In genomic region chr11:69437001-69437875, GRCh38 we compare ENCODE assay signal across 2 cellular contexts.
A peak's percentile ranks its signal among the peaks of the same experiment; 100 is the strongest.
TF ChIP-seq lines count a peak whose summit lies in the region.

No MANE protein-coding gene starts in this region.

TF ChIP-seq in A549, 52 proteins besides CTCF, POLR2A, EP300 and RAD21 (continued from another document):
- peak; percentile 54; the same call in 1 of the 2 replicates for TF ChIP-seq GATA3 (IDR thresholded peaks at IDR 0.05; ENCODE audit: borderline replicate concordance)
- TF ChIP-seq MAX (IDR thresholded peaks at IDR 0.05) = peak; percentile 74; the same call in 1 of the 2 replicates
- TF ChIP-seq JUN (IDR thresholded peaks at IDR 0.05) = peak in 1 of 2 experiments; percentile 46; a peak in 1 of 5 replicates
- no peak for TF ChIP-seq ZSCAN20 (CRISPR knock-in tag; IDR thresholded peaks at IDR 0.05)
- TF ChIP-seq BHLHE40 (IDR thresholded peaks at IDR 0.05; ENCODE audit: low read depth, low read length) = peak; percentile 52; the same call in 1 of the 2 replicates
- TF ChIP-seq E2F6 (IDR thresholded peaks at IDR 0.05; ENCODE audit: borderline replicate concordance, low read depth) = 0 out of 2 replicates have a peak, but pooled peaks have one; percentile 42

TF ChIP-seq in H1, 55 proteins besides CTCF, POLR2A, EP300 and RAD21:
- TF ChIP-seq E2F6 (IDR thresholded peaks at IDR 0.05) (peak; percentile 48; the same call in 1 of the 2 replicates), MAFK (IDR thresholded peaks at IDR 0.05; ENCODE audit: low read depth, low read length) (peak; percentile 15; the same call in 1 of the 2 replicates), EGR1 (IDR thresholded peaks at IDR 0.05; ENCODE audit: borderline replicate concordance, low read depth, low read length) (peak; percentile 78; the same call in 1 of the 2 replicates), HDAC2 (IDR thresholded peaks at IDR 0.05; ENCODE audit: borderline replicate concordance in 1 of 2, low read depth in 2 of 2, low read length in 2 of 2) (peak in 1 of 2 experiments; percentile 59; a peak in 1 of 4 replicates), KDM1A (IDR thresholded peaks at IDR 0.05; ENCODE audit: borderline replicate concordance, low read length) (0 out of 2 replicates have a peak, but pooled peaks have one; percentile 10), CHD7 (IDR thresholded peaks at IDR 0.05; ENCODE audit: insufficient replicate concordance, low read length) (no peak), MAX (IDR thresholded peaks at IDR 0.05) (peak; percentile 83), TEAD4 (IDR thresholded peaks at IDR 0.05; ENCODE audit: low read depth, low read length) (peak; percentile 99), SAP30 (IDR thresholded peaks at IDR 0.05; ENCODE audit: insufficient read depth, insufficient replicate concordance, low read length) (no peak), CTBP2 (IDR thresholded peaks at IDR 0.05; ENCODE audit: borderline replicate concordance, insufficient read depth, insufficient read length, low read length) (peak; percentile 54), CBX8 (IDR thresholded peaks at IDR 0.05; ENCODE audit: borderline replicate concordance, low read depth, low read length) (no peak), YY1 (IDR thresholded peaks at IDR 0.05; ENCODE audit: low read depth, low read length) (no peak), CREB1 (IDR thresholded peaks at IDR 0.05) (0 out of 2 replicates have a peak, but pooled peaks have one; percentile 19), TCF12 (IDR thresholded peaks at IDR 0.05; ENCODE audit: low read depth, low read length) (0 out of 2 replicates have a peak, but pooled peaks have one; percentile 49), BACH1 (IDR thresholded peaks at IDR 0.05; ENCODE audit: low read length) (peak; percentile 25; the same call in 1 of the 2 replicates)
